8 cellular contexts compared by ENCODE assay signal in the genomic region with DNA sequence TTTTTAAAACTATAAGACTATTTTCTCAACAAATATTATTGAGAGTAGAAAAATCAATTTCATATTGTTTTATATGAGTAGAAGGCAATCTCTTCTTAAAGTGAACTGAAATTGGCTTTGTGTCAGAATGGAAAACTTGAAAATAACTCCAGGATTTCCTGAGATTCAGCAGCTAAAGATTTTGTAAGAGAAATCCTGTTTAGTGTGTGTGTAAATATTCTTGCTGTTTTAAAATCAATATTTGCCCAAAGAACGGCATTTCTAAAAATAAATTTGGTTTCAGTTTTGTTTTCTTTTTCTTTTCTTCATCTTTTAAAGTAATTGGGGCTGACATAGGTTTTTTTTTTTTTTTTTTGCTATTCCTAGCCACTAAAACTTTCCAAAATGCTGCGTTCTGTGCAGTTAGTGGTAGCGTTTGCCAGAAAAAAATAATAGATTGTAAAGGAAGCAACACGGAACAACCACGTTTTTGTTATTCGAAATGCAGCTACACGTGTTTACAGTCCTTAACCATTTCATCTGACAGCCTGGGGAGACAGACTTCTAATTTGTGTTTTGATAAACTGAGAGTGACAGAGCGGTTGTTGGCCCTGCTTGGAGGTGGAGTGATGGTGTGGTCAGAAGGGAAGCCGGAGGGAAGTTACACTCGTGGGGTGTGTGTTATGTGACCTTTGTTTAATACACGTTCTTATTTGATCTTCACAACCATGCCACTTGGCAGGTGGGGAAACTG. TPM values are rescaled to one million over a fixed set of nuclear protein-coding genes. Genes with fewer than 3 reads are reported as not detected.
DNase-seq lines count a peak whose midpoint lies in the region; ATAC-seq and TF ChIP-seq lines count a peak whose summit lies in the region.

No MANE protein-coding gene starts in this region.

- H3K36me3 Mint-ChIP-seq in activated T-cell treated with anti-CD3 and anti-CD28 coated beads, Interleukin-2, amount 50 U/mL, for 24 hours (ENCODE audit: low read depth), result no peaks in the 10 kb centered on the region
- H3K36me3 Mint-ChIP-seq in activated naive CD8-positive, alpha-beta T cell, result no peaks in the 10 kb centered on the region
- H3K36me3 Mint-ChIP-seq in mesothelial cell of epicardium, result no peaks in the 10 kb centered on the region

- peak overlapping the region; percentile 13 to 69 for H3K4me3 ChIP-seq in mucosa of rectum (ENCODE audit: low read length in 2 of 2)

- peak overlapping the region; percentile 28 to 47 for H3K9ac ChIP-seq in mucosa of rectum (ENCODE audit: low read depth in 1 of 2, low read length in 2 of 2)

- peaks cover 40% of the 10 kb centered on the region for H3K4me1 Mint-ChIP-seq in activated T-cell treated with anti-CD3 and anti-CD28 coated beads, Interleukin-2, amount 50 U/mL, for 24 hours (ENCODE audit: low read depth)
- H3K4me1 Mint-ChIP-seq in activated naive CD8-positive, alpha-beta T cell (ENCODE audit: low read depth), result peaks cover 47% of the 10 kb centered on the region
- H3K4me1 Mint-ChIP-seq in mesothelial cell of epicardium, result peaks cover 4% of the 10 kb centered on the region

- TF ChIP-seq CTCF in mesothelial cell of epicardium (IDR thresholded peaks at IDR 0.05; ENCODE audit: unreplicated experiment), result no peak

- no peak for DNase-seq in activated T-cell treated with anti-CD3 and anti-CD28 coated beads, Interleukin-2, amount 50 U/mL, for 24 hours
- no peak for DNase-seq in activated T-cell treated with anti-CD3 and anti-CD28 coated beads, Interleukin-2, amount 50 U/mL, for 1 hour
- DNase-seq in GM19238 (ENCODE audit: insufficient read length, low spot score) (no peak), mesothelial cell of epicardium (ENCODE audit: low spot score in 2 of 2, unreplicated experiment in 2 of 2) (no peak), NCI-H524 treated with DMSO at 0.1 percent for 48 hours (lab: John Stamatoyannopoulos, UW) (no peak)

- H3K4me3 Mint-ChIP-seq in activated T-cell treated with anti-CD3 and anti-CD28 coated beads, Interleukin-2, amount 50 U/mL, for 24 hours, result peak overlapping the region; percentile 69
- H3K4me3 Mint-ChIP-seq in activated naive CD8-positive, alpha-beta T cell, result peak overlapping the region; percentile 79
- no peak overlapping the region for H3K4me3 Mint-ChIP-seq in mesothelial cell of epicardium

- peaks cover 22 to 26% of the 10 kb centered on the region in 2 donors for H3K4me1 ChIP-seq in mucosa of rectum (ENCODE audit: control insufficient read depth in 2 of 2, insufficient read depth in 2 of 2, low read length in 2 of 2)

- H3K27ac ChIP-seq in mucosa of rectum (ENCODE audit: low read depth in 2 of 2, low read length in 2 of 2), result peak overlapping the region; percentile 57 to 77

- H3K36me3 ChIP-seq in mucosa of rectum (ENCODE audit: control insufficient read depth in 2 of 2, insufficient read depth in 2 of 2, low read length in 2 of 2), result no peaks in the 10 kb centered on the region

- no peaks in the 10 kb centered on the region for H3K9me3 ChIP-seq in mucosa of rectum (ENCODE audit: control insufficient read depth in 2 of 2, low read length in 2 of 2)

- no peaks in the 10 kb centered on the region for H3K27me3 ChIP-seq in mucosa of rectum (ENCODE audit: control insufficient read depth in 2 of 2, insufficient read depth in 2 of 2, low read length in 2 of 2)

- peak; percentile 24 for ATAC-seq in HG03280 (IDR thresholded peaks at IDR 0.05; ENCODE audit: unreplicated experiment)

- H3K27ac Mint-ChIP-seq in activated T-cell treated with anti-CD3 and anti-CD28 coated beads, Interleukin-2, amount 50 U/mL, for 24 hours, result peak overlapping the region; percentile 87
- peak overlapping the region; percentile 83 for H3K27ac Mint-ChIP-seq in activated naive CD8-positive, alpha-beta T cell
- H3K27ac Mint-ChIP-seq in mesothelial cell of epicardium, result no peak overlapping the region

- H3K27me3 Mint-ChIP-seq in activated T-cell treated with anti-CD3 and anti-CD28 coated beads, Interleukin-2, amount 50 U/mL, for 24 hours, result no peaks in the 10 kb centered on the region
- no peaks in the 10 kb centered on the region for H3K27me3 Mint-ChIP-seq in activated naive CD8-positive, alpha-beta T cell
- peaks cover 17% of the 10 kb centered on the region for H3K27me3 Mint-ChIP-seq in mesothelial cell of epicardium (ENCODE audit: low read depth)

- no peaks in the 10 kb centered on the region for H3K9me3 Mint-ChIP-seq in activated T-cell treated with anti-CD3 and anti-CD28 coated beads, Interleukin-2, amount 50 U/mL, for 24 hours
- no peaks in the 10 kb centered on the region for H3K9me3 Mint-ChIP-seq in activated naive CD8-positive, alpha-beta T cell (ENCODE audit: low read depth)
- no peaks in the 10 kb centered on the region for H3K9me3 Mint-ChIP-seq in mesothelial cell of epicardium

RNA-seq across cellular contexts. Expression of a gene that starts 21.6 kb away (rescaled TPM):
- total RNA-seq in mesothelial cell of epicardium, result 0.14 to 0.20 TPM (median 0.18 TPM) in 3 replicates
